ENCODE assay signal across 10 cellular contexts in genomic region chr1:58575831-58576726, GRCh38. TPM values are rescaled to one million over a fixed set of nuclear protein-coding genes. Genes with fewer than 3 reads are reported as not detected.
DNase-seq lines count a peak whose midpoint lies in the region; TF ChIP-seq lines count a peak whose summit lies in the region.
"Had no signal": no experiment of that assay in that cellular context is flagged by ENCODE, and none has a peak within 500 bp of the region (broad histone marks: within the 10 kb centered on the region; RNA-seq: fewer than 3 reads in every experiment).

No MANE protein-coding gene starts in this region.

- TF ChIP-seq EP300 in suprapubic skin (IDR thresholded peaks at IDR 0.05), result no peak

- in situ Hi-C loops in brain microvascular endothelial cell (cut with HindIII; ENCODE audit: low pct_ligation_motif_present, low sequenced_read_pairs), result no loop called here

- H3K36me3 ChIP-seq in brain microvascular endothelial cell (replicated peaks) (no peaks in the 10 kb centered on the region), suprapubic skin (no peaks in the 10 kb centered on the region)

- H3K4me3 ChIP-seq in brain microvascular endothelial cell (ENCODE audit: low read depth, low read length) (peak overlapping the region; percentile 46), lower leg skin (ENCODE audit: low read depth, poor library complexity, severe bottlenecking) (peak overlapping the region; percentile 16), suprapubic skin (peak overlapping the region; percentile 73)
- H3K4me3 ChIP-seq: A549 had no signal

- peaks cover 17% of the 10 kb centered on the region for H3K27me3 ChIP-seq in brain microvascular endothelial cell (replicated peaks)
- H3K27me3 ChIP-seq in suprapubic skin, result peaks cover 21% of the 10 kb centered on the region

- H3K27ac ChIP-seq in brain microvascular endothelial cell, result no peak overlapping the region
- H3K27ac ChIP-seq in suprapubic skin, result peak overlapping the region; percentile 97
- H3K27ac ChIP-seq: A549 had no signal

- TF ChIP-seq POLR2A in lower leg skin (IDR thresholded peaks at IDR 0.05) (no peak), suprapubic skin (IDR thresholded peaks at IDR 0.05) (no peak)

- DNase-seq in NCI-H2227 (lab: John Stamatoyannopoulos, UW; ENCODE audit: unreplicated experiment) (peak; percentile 37), NCI-H2227 treated with DMSO at 0.1 percent for 48 hours (lab: John Stamatoyannopoulos, UW) (no peak), brain microvascular endothelial cell (no peak), lower leg skin (ENCODE audit: low spot score in 2 of 2) (no peak), suprapubic skin (ENCODE audit: low spot score in 2 of 2) (peak in 1 of 2 donors; percentile 68), OCI-M2 (lab: John Stamatoyannopoulos, UW; ENCODE audit: unreplicated experiment) (no peak), NOMO-1 treated with DMSO at 0.1 percent for 48 hours (lab: John Stamatoyannopoulos, UW; ENCODE audit: unreplicated experiment) (no peak), GM19238 (ENCODE audit: insufficient read length, low spot score) (no peak)

- no peaks in the 10 kb centered on the region for H3K9me3 ChIP-seq in suprapubic skin
- H3K9me3 ChIP-seq: A549 had no signal

- H3K4me1 ChIP-seq in suprapubic skin, result peaks cover 46% of the 10 kb centered on the region
- H3K4me1 ChIP-seq: A549 had no signal

- WGBS in lower leg skin, 2 donors, result 10 to 16% methylated on average over 39 to 42 of the region's 69 CpGs
- 13% methylated on average over 42 of the region's 69 CpGs for WGBS in suprapubic skin

- intact Hi-C loops in lower leg skin (cut with DNase I; ENCODE audit: low total_unique reads), result no loop called here

- TF ChIP-seq CTCF in brain microvascular endothelial cell (IDR thresholded peaks at IDR 0.05; ENCODE audit: low read depth, low read length, missing control alignments) (no peak), lower leg skin (IDR thresholded peaks at IDR 0.05) (no peak), suprapubic skin (IDR thresholded peaks at IDR 0.05) (no peak)

RNA-seq across cellular contexts. Expression of gene TACSTD2, which starts 1.0 kb away (rescaled TPM):
- total RNA-seq in lower leg skin (1,000 to 10,000 TPM in 1 of 4 donors, 100 to 1,000 TPM in 3; 672 to 1,075 (median 946) TPM), suprapubic skin (100 to 1,000 TPM; 151 to 724 (median 511) TPM)
- total RNA-seq: myocyte had no signal

RNA-seq across cellular contexts. Expression of gene OMA1, which starts 29.6 kb away (rescaled TPM):
- total RNA-seq in lower leg skin, result 10 to 100 TPM; 14.3 to 25.2 (median 20.0) TPM
- 10 to 100 TPM; 17.9 to 31.5 (median 27.8) TPM for total RNA-seq in suprapubic skin

Comparison
In these comparisons a context has a peak if more than half of its experiments do, and no peak if none do; other contexts are left out.
1. H3K4me3 ChIP-seq: peak in every context shown above with its lines; median percentile 73 in suprapubic skin; 46 in brain microvascular endothelial cell; 16 in lower leg skin.